26 cellular contexts compared by ENCODE assay signal in the genomic region with DNA sequence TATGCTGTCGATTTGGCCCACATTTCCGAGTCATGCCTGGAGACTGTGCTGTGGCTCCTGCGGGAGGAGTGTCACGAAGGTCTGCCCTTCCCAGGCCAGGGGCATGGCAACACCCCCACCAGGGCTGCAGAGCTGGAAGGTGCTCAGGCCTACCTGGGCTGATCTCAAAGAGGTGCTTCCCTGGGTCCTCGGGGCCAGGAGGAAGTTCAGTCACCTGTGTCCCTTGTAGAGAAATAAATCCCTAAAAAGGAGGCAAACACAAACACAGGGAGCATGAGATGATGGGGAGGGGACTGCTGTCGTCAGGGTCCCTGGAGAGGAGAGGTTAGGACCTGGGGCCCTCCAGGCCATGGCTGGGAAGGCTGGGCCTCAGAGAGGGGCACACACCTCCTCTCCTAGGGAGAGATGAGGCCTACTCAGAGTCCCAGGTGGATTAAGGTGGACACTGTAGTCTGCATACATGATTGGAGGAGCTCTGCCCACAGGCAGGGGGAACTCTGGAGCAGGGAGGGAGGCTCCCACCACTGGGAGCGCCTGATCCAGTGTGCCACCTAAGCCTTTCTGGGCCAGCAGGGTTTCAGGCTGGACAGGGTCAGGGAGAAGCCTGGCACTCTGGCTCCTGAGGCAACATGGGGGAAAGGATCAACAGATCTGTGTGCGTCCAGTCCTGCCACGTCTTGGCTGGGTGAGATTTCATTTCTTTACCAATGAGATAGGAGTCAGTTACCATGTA. TPM values are rescaled to one million over a fixed set of nuclear protein-coding genes. Genes with fewer than 3 reads are reported as not detected.
DNase-seq lines count a peak whose midpoint lies in the region; ATAC-seq, FAIRE-seq and TF ChIP-seq lines count a peak whose summit lies in the region.
"Had no signal": no experiment of that assay in that cellular context is flagged by ENCODE, and none has a peak within 500 bp of the region (broad histone marks: within the 10 kb centered on the region; RNA-seq: fewer than 3 reads in every experiment).

No MANE protein-coding gene starts in this region.

- peaks cover 0 to 9% (median 6%) of the 10 kb centered on the region in 4 experiments; a peak in 4 of 7 replicates for H3K4me1 ChIP-seq in H1 (replicated peaks in 1 of 4; ENCODE audit: control insufficient read depth in 3 of 4, insufficient read depth in 4 of 4, low read length in 3 of 4)
- H3K4me1 ChIP-seq in gastroesophageal sphincter, result peaks cover 0 to 36% (median 0%) of the 10 kb centered on the region in 3 donors
- H3K4me1 ChIP-seq: SJCRH30 had no signal

- H3K9me3 ChIP-seq in H1 (ENCODE audit: insufficient read depth in 2 of 2, low read depth in 1 of 2, low read length in 1 of 2), result no peaks in the 10 kb centered on the region
- H3K9me3 ChIP-seq in gastroesophageal sphincter, result no peaks in the 10 kb centered on the region
- H3K9me3 ChIP-seq: ovary, SJCRH30 had no signal

- FAIRE-seq in H1 (lab: Jason Lieb, UNC), result no peak
- FAIRE-seq: RCC 7860 had no signal

- no peak for ATAC-seq in activated CD8-positive, alpha-beta memory T cell treated with anti-CD3 and anti-CD28 coated beads, Interleukin-2, amount 10 ng/mL, durations not matched to agents 7 days and 5 days
- no peak for ATAC-seq in stimulated activated memory B cell treated with anti-CD40 and anti-IgM and Interleukin-4, amounts not matched to agents 10 μg/mL and 1 μg/mL and 100 μg/mL, for 72 hours
- ATAC-seq in GM18861 (IDR thresholded peaks at IDR 0.05; ENCODE audit: unreplicated experiment) (no peak), gastroesophageal sphincter (no peak), GM19324 (IDR thresholded peaks at IDR 0.05; ENCODE audit: low FRiP score, unreplicated experiment) (no peak)
- ATAC-seq: activated CD8-positive, alpha-beta T cell treated with anti-CD3 and anti-CD28 coated beads for 36 hours; activated T-cell treated with anti-CD3 and anti-CD28 coated beads, Interleukin-2, amount 50 U/mL, for 4 hours; naive thymus-derived CD4-positive, alpha-beta T cell; stimulated activated naive B cell treated with anti-CD40 and anti-IgM and Interleukin-4, amounts not matched to agents 10 μg/mL and 1 μg/mL and 100 μg/mL, for 72 hours had no signal

- no peaks in the 10 kb centered on the region for H3K9me3 Mint-ChIP-seq in activated CD8-positive, alpha-beta memory T cell treated with anti-CD3 and anti-CD28 coated beads, Interleukin-2, amount 10 ng/mL, durations not matched to agents 7 days and 5 days (ENCODE audit: low read depth)
- no peaks in the 10 kb centered on the region for H3K9me3 Mint-ChIP-seq in stimulated activated memory B cell treated with anti-CD40 and anti-IgM and Interleukin-4, amounts not matched to agents 10 μg/mL and 1 μg/mL and 100 μg/mL, for 72 hours
- H3K9me3 Mint-ChIP-seq: activated CD8-positive, alpha-beta T cell treated with anti-CD3 and anti-CD28 coated beads for 36 hours; activated naive CD4-positive, alpha-beta T cell treated with anti-CD3 and anti-CD28 coated beads for 36 hours; activated T-cell treated with anti-CD3 and anti-CD28 coated beads, Interleukin-2, amount 50 U/mL, for 4 hours; CD4-positive, alpha-beta T cell; naive thymus-derived CD4-positive, alpha-beta T cell; stimulated activated naive B cell treated with anti-CD40 and anti-IgM and Interleukin-4, amounts not matched to agents 10 μg/mL and 1 μg/mL and 100 μg/mL, for 72 hours had no signal

- H3K4ac ChIP-seq in H1 (replicated peaks; ENCODE audit: insufficient read length, low read depth, low read length), result no peak overlapping the region

- H3K27me3 Mint-ChIP-seq in activated CD8-positive, alpha-beta memory T cell treated with anti-CD3 and anti-CD28 coated beads, Interleukin-2, amount 10 ng/mL, durations not matched to agents 7 days and 5 days, result peaks cover 2% of the 10 kb centered on the region
- no peaks in the 10 kb centered on the region for H3K27me3 Mint-ChIP-seq in stimulated activated memory B cell treated with anti-CD40 and anti-IgM and Interleukin-4, amounts not matched to agents 10 μg/mL and 1 μg/mL and 100 μg/mL, for 72 hours
- H3K27me3 Mint-ChIP-seq: activated CD8-positive, alpha-beta T cell treated with anti-CD3 and anti-CD28 coated beads for 36 hours; CD4-positive, alpha-beta T cell; stimulated activated naive B cell treated with anti-CD40 and anti-IgM and Interleukin-4, amounts not matched to agents 10 μg/mL and 1 μg/mL and 100 μg/mL, for 72 hours had no signal

- no peaks in the 10 kb centered on the region for H3K79me1 ChIP-seq in H1 (ENCODE audit: low read depth, low read length)

- H3K27ac ChIP-seq in H1 (ENCODE audit: low read depth, low read length) (no peak overlapping the region), gastroesophageal sphincter (peak overlapping the region in 2 of 4 donors; percentile 31 to 33)
- H3K27ac ChIP-seq: cardiac muscle cell, ovary, SJCRH30 had no signal

- H3K23me2 ChIP-seq in H1 (ENCODE audit: low read depth, low read length), result no peaks in the 10 kb centered on the region

- POLR2A ChIA-PET in H1 (lab: Charles Lee; ENCODE audit: partially characterized antibody), result interaction anchor here (1.0 kb wide), 1 partner anchor 24 kb away, joined by 3 read pairs; no protein-coding TSS in a partner anchor

- peak overlapping the region; percentile 39 for H4K91ac ChIP-seq in H1 (replicated peaks; ENCODE audit: insufficient read length, low read length)

- H2BK15ac ChIP-seq in H1 (ENCODE audit: low read length), result 0 out of 2 replicates have a peak overlapping the region, but pooled peaks have one; percentile 0

- H3K36me3 ChIP-seq in H7 (replicated peaks; ENCODE audit: control insufficient read depth, insufficient read depth, low read length), result no peaks in the 10 kb centered on the region
- no peaks in the 10 kb centered on the region for H3K36me3 ChIP-seq in H1 (ENCODE audit: control insufficient read depth in 2 of 4, insufficient read depth in 4 of 4, low read length in 3 of 4)
- no peaks in the 10 kb centered on the region for H3K36me3 ChIP-seq in gastroesophageal sphincter
- H3K36me3 ChIP-seq: cardiac muscle cell, ovary, SJCRH30 had no signal

- no peak overlapping the region for H4K5ac ChIP-seq in H1 (ENCODE audit: insufficient read length, low read depth, low read length)

- no peaks in the 10 kb centered on the region for H3K79me2 ChIP-seq in H1 (ENCODE audit: control insufficient read depth in 1 of 2, insufficient read depth in 2 of 2, low read length in 2 of 2)

- CTCF ChIA-PET in activated CD8-positive, alpha-beta memory T cell treated with anti-CD3 and anti-CD28 coated beads, Interleukin-2, amount 10 ng/mL, durations not matched to agents 7 days and 5 days (lab: Charles Lee), result interaction anchor here (0.7 kb wide), 1 partner anchor 102 kb away, joined by 3 read pairs; no protein-coding TSS in a partner anchor
- CTCF ChIA-PET in H1 (lab: Charles Lee; ENCODE audit: partially characterized antibody), result interaction anchor here (0.7 to 10.2 kb wide), 6 partner anchors 11 to 101 kb away, joined by 3 to 127 read pairs (median 32); a partner anchor contains a TSS

- no peak overlapping the region for H2AFZ ChIP-seq in H1 (ENCODE audit: low read length)

- no peaks in the 10 kb centered on the region for H3K27me3 ChIP-seq in H7 (ENCODE audit: control insufficient read depth, insufficient read depth, low read length)
- H3K27me3 ChIP-seq in H1 (replicated peaks in 1 of 4; ENCODE audit: control insufficient read depth in 3 of 4, extremely low read depth in 1 of 4, insufficient read depth in 3 of 4, low read length in 3 of 4), result no peaks in the 10 kb centered on the region
- H3K27me3 ChIP-seq in gastroesophageal sphincter, result no peaks in the 10 kb centered on the region
- H3K27me3 ChIP-seq: cardiac muscle cell, ovary, SJCRH30 had no signal

- no peak overlapping the region for H2AK5ac ChIP-seq in H1 (ENCODE audit: low read depth, low read length)

- TF ChIP-seq EP300 in H1 (IDR thresholded peaks at IDR 0.05; ENCODE audit: borderline replicate concordance in 1 of 2, low read depth in 2 of 2, low read length in 2 of 2) (no peak), gastroesophageal sphincter (IDR thresholded peaks at IDR 0.05) (no peak)

- H4K20me1 ChIP-seq in H1 (replicated peaks in 1 of 2; ENCODE audit: control insufficient read depth in 1 of 2, insufficient read depth in 2 of 2, low read length in 2 of 2), result no peaks in the 10 kb centered on the region

- no peak for TF ChIP-seq POLR2A in H1 (IDR thresholded peaks at IDR 0.05; ENCODE audit: control extremely low read depth in 1 of 2, low read depth in 2 of 2, low read length in 2 of 2)
- no peak for TF ChIP-seq POLR2A in gastroesophageal sphincter (IDR thresholded peaks at IDR 0.05)

- H3K27ac Mint-ChIP-seq in activated CD8-positive, alpha-beta memory T cell treated with anti-CD3 and anti-CD28 coated beads, Interleukin-2, amount 10 ng/mL, durations not matched to agents 7 days and 5 days, result no peak overlapping the region
- peak overlapping the region; percentile 48 for H3K27ac Mint-ChIP-seq in stimulated activated memory B cell treated with anti-CD40 and anti-IgM and Interleukin-4, amounts not matched to agents 10 μg/mL and 1 μg/mL and 100 μg/mL, for 72 hours
- H3K27ac Mint-ChIP-seq: activated CD8-positive, alpha-beta T cell treated with anti-CD3 and anti-CD28 coated beads for 36 hours; activated naive CD4-positive, alpha-beta T cell treated with anti-CD3 and anti-CD28 coated beads for 36 hours; CD4-positive, alpha-beta T cell; naive thymus-derived CD4-positive, alpha-beta T cell; stimulated activated naive B cell treated with anti-CD40 and anti-IgM and Interleukin-4, amounts not matched to agents 10 μg/mL and 1 μg/mL and 100 μg/mL, for 72 hours had no signal

- H3K4me3 Mint-ChIP-seq in activated CD8-positive, alpha-beta memory T cell treated with anti-CD3 and anti-CD28 coated beads, Interleukin-2, amount 10 ng/mL, durations not matched to agents 7 days and 5 days, result no peak overlapping the region
- H3K4me3 Mint-ChIP-seq in stimulated activated memory B cell treated with anti-CD40 and anti-IgM and Interleukin-4, amounts not matched to agents 10 μg/mL and 1 μg/mL and 100 μg/mL, for 72 hours, result no peak overlapping the region
- H3K4me3 Mint-ChIP-seq: activated CD8-positive, alpha-beta T cell treated with anti-CD3 and anti-CD28 coated beads for 36 hours; activated naive CD4-positive, alpha-beta T cell treated with anti-CD3 and anti-CD28 coated beads for 36 hours; activated T-cell treated with anti-CD3 and anti-CD28 coated beads, Interleukin-2, amount 50 U/mL, for 4 hours; CD4-positive, alpha-beta T cell; naive thymus-derived CD4-positive, alpha-beta T cell; stimulated activated naive B cell treated with anti-CD40 and anti-IgM and Interleukin-4, amounts not matched to agents 10 μg/mL and 1 μg/mL and 100 μg/mL, for 72 hours had no signal

- 0 out of 2 replicates have a peak overlapping the region, but pooled peaks have one; percentile 16 for H2BK20ac ChIP-seq in H1 (ENCODE audit: low read length)

- H2BK120ac ChIP-seq in H1 (replicated peaks; ENCODE audit: low read depth, low read length), result no peak overlapping the region

- no peak overlapping the region for H3K4me2 ChIP-seq in H1 (ENCODE audit: insufficient read depth in 1 of 2, low read depth in 2 of 2, low read length in 2 of 2)

- no peaks in the 10 kb centered on the region for H3K36me3 Mint-ChIP-seq in activated CD8-positive, alpha-beta memory T cell treated with anti-CD3 and anti-CD28 coated beads, Interleukin-2, amount 10 ng/mL, durations not matched to agents 7 days and 5 days
- no peaks in the 10 kb centered on the region for H3K36me3 Mint-ChIP-seq in stimulated activated memory B cell treated with anti-CD40 and anti-IgM and Interleukin-4, amounts not matched to agents 10 μg/mL and 1 μg/mL and 100 μg/mL, for 72 hours
- H3K36me3 Mint-ChIP-seq: naive thymus-derived CD4-positive, alpha-beta T cell had no signal

- no peaks in the 10 kb centered on the region for H3K4me1 Mint-ChIP-seq in activated CD8-positive, alpha-beta memory T cell treated with anti-CD3 and anti-CD28 coated beads, Interleukin-2, amount 10 ng/mL, durations not matched to agents 7 days and 5 days
- peaks cover 15% of the 10 kb centered on the region for H3K4me1 Mint-ChIP-seq in stimulated activated memory B cell treated with anti-CD40 and anti-IgM and Interleukin-4, amounts not matched to agents 10 μg/mL and 1 μg/mL and 100 μg/mL, for 72 hours
- H3K4me1 Mint-ChIP-seq: naive thymus-derived CD4-positive, alpha-beta T cell had no signal

- 0 out of 2 replicates have a peak overlapping the region, but pooled peaks have one; percentile 40 for H3K18ac ChIP-seq in H1 (ENCODE audit: extremely low read depth, low read length)

- H3K9ac ChIP-seq in H1 (replicated peaks in 1 of 4; ENCODE audit: extremely low read depth in 1 of 4, low read depth in 3 of 4, low read length in 3 of 4), result no peak overlapping the region

- H3K14ac ChIP-seq in H1 (ENCODE audit: insufficient read length), result no peak overlapping the region

- DNase-seq in H7, result peak; percentile 63
- peak; percentile 28 for DNase-seq in activated CD8-positive, alpha-beta memory T cell treated with anti-CD3 and anti-CD28 coated beads, Interleukin-2, amount 10 ng/mL, durations not matched to agents 7 days and 5 days
- DNase-seq in H1 (ENCODE audit: low read depth in 1 of 2, low spot score in 2 of 2), result peak in 1 of 2 experiments; percentile 42
- DNase-seq: activated CD4-positive, alpha-beta T cell treated with anti-CD3 and anti-CD28 coated beads for 1 hour; activated CD8-positive, alpha-beta T cell treated with anti-CD3 and anti-CD28 coated beads for 36 hours; activated naive CD4-positive, alpha-beta T cell treated with anti-CD3 and anti-CD28 coated beads for 36 hours; activated T-cell treated with anti-CD3 and anti-CD28 coated beads, Interleukin-2, amount 50 U/mL, for 4 hours; CD4-positive, alpha-beta T cell; EL; Kasumi-1; MV-4-11; naive thymus-derived CD4-positive, alpha-beta T cell; NCI-H1694 treated with DMSO at 0.1 percent for 48 hours; NCI-H2171 treated with DMSO at 0.1 percent for 48 hours; NCI-H524 treated with DMSO at 0.1 percent for 48 hours; ovary; SJCRH30; stimulated activated CD4-positive, alpha-beta T cell treated with anti-CD3 and anti-CD28 coated beads, Interleukin-4, amount 100 ng/mL, for 1 hour; stimulated activated naive B cell treated with anti-CD40 and anti-IgM and Interleukin-4, amounts not matched to agents 10 μg/mL and 1 μg/mL and 100 μg/mL, for 72 hours had no signal

- TF ChIP-seq CTCF in H1 (IDR thresholded peaks at IDR 0.05; ENCODE audit: control extremely low read depth in 1 of 3, insufficient read depth in 1 of 3, low read depth in 1 of 3, low read length in 3 of 3), result peak; percentile 16 to 38 (median 21)
- TF ChIP-seq CTCF in gastroesophageal sphincter (IDR thresholded peaks at IDR 0.05), result no peak

- no peak overlapping the region for H3K23ac ChIP-seq in H1 (ENCODE audit: insufficient read length)

- peak overlapping the region; percentile 71; the same call in 1 of the 2 replicates for H4K8ac ChIP-seq in H1 (ENCODE audit: extremely low read depth, insufficient read depth, low read length)

- H2BK5ac ChIP-seq in H1 (ENCODE audit: low read depth, low read length), result no peak overlapping the region; the same call in 1 of the 2 replicates

- H3K4me3 ChIP-seq in H7 (ENCODE audit: insufficient read depth, low read depth, low read length), result no peak overlapping the region
- no peak overlapping the region for H3K4me3 ChIP-seq in H1 (ENCODE audit: extremely low read depth in 1 of 4, insufficient read depth in 2 of 4, low read depth in 3 of 4, low read length in 4 of 4)
- no peak overlapping the region for H3K4me3 ChIP-seq in gastroesophageal sphincter
- H3K4me3 ChIP-seq: cardiac muscle cell, ovary, SJCRH30 had no signal

- H3K56ac ChIP-seq in H1 (replicated peaks; ENCODE audit: insufficient read length, low read depth, low read length), result no peak overlapping the region

- TF ChIP-seq RAD21 in H1 (IDR thresholded peaks at IDR 0.05 in 1 of 2, conservative IDR thresholded peaks at IDR 0.05 in 1 of 2; ENCODE audit: low read depth in 2 of 2, low read length in 2 of 2), result peak in 1 of 2 experiments; percentile 20; a peak in 1 of 4 replicates

- no peak overlapping the region for H2BK12ac ChIP-seq in H1 (ENCODE audit: low read depth, low read length)

- WGBS in H1 (ENCODE audit: extremely low coverage in 1 of 2, insufficient coverage in 1 of 2, insufficient read length in 1 of 2, insufficient replicate concordance in 2 of 2, low coverage in 1 of 2, low lambda C conversion rate in 2 of 2, missing lambda C conversion rate in 1 of 2), 2 experiments, result 89% methylated on average over 8 of the region's 9 CpGs; no CpG with 5 or more reads in 1 of the 2 experiments
- WGBS in gastroesophageal sphincter (ENCODE audit: low coverage in 1 of 2), 2 donors, result no CpG with 5 or more reads among the region's 9 CpGs

RNA-seq across cellular contexts. Expression of a gene that starts 49.4 kb away (rescaled TPM):
- 5.4 and 9.1 TPM in 2 replicates for total RNA-seq in H7 (2014; rRNA removed; shearing (Covaris generic))
- total RNA-seq in activated CD8-positive, alpha-beta memory T cell treated with anti-CD3 and anti-CD28 coated beads, Interleukin-2, amount 10 ng/mL, durations not matched to agents 7 days and 5 days, result not detected
- 11.2 and 12.9 TPM in 2 replicates for total RNA-seq in H1 (2021; fragmentation: NEBNext Ultra II Directional; extraction: Animal tissue kit (Norgen Biotek cat#: 25700))
- polyA plus RNA-seq in H1 (2011; rRNA removed), result 3.6 and 5.1 TPM in 2 replicates
- polyA plus RNA-seq in H1 (2011; cell fraction: cytosol; rRNA removed), result 5.5 TPM
- polyA plus RNA-seq in H1 (2011; cell fraction: nucleus; rRNA removed), result 7.7 TPM
- 6.8 to 7.4 TPM (median 7.2 TPM) in 4 replicates for polyA plus RNA-seq in H1 (2012, experiment 1 of 2)
- polyA plus RNA-seq in H1 (2012, experiment 2 of 2), result 4.6 TPM
- 5.4 TPM for polyA plus RNA-seq in H1 (2013, experiment 1 of 2)
- 4.5 TPM for polyA plus RNA-seq in H1 (2013, experiment 2 of 2)
- polyA minus RNA-seq in H1 (2011; rRNA and poly(A)+ RNA removed), result 4.3 and 5.5 TPM in 2 replicates
- 8.2 TPM for polyA minus RNA-seq in H1 (2011; cell fraction: cytosol; rRNA and poly(A)+ RNA removed)
- polyA minus RNA-seq in H1 (2011; cell fraction: nucleus; rRNA and poly(A)+ RNA removed), result 4.7 TPM
- 1 to 10 TPM; 4.2 to 5.8 (median 5.1) TPM for total RNA-seq in gastroesophageal sphincter
- total RNA-seq: activated CD8-positive, alpha-beta T cell treated with anti-CD3 and anti-CD28 coated beads for 36 hours; activated naive CD4-positive, alpha-beta T cell treated with anti-CD3 and anti-CD28 coated beads for 36 hours; CD4-positive, alpha-beta T cell; SJCRH30; T-helper 1 cell treated with Interleukin-12 subunit alpha and Interleukin-12 subunit beta and Interleukin-4 antibody, amounts not matched to agents 30 ng/mL and 1 ng/mL, for 36 hours had no signal
- polyA plus RNA-seq: naive thymus-derived CD4-positive, alpha-beta T cell had no signal

Comparison
In these comparisons a context has a peak if more than half of its experiments do, and no peak if none do; other contexts are left out.
1. CTCF ChIP-seq: peak in H1 (3 of 3); none in gastroesophageal sphincter (0 of 4).